11 cellular contexts compared by ENCODE assay signal in the genomic region with DNA sequence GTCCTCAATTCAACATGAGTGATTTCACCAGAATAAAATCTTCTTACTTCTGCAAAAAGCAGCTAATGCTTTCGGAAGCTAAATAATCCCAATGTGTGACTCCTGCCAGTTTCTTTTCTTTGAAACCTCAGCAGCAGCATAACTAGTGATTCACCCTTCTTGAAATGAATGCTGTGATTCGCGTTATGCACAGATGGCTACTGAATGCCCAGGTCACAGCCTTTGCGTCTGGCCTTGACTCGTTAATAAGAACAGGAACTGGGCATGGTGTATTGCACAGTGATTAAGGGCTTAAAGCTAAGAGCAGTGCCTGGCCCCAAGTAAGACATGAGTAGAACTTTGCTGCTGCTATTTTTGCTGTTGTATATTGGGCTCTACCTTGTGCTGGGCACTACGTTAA. TPM values are rescaled to one million over a fixed set of nuclear protein-coding genes. Genes with fewer than 3 reads are reported as not detected.
A peak's percentile ranks its signal among the peaks of the same experiment; 100 is the strongest.
DNase-seq lines count a peak whose midpoint lies in the region; ATAC-seq, FAIRE-seq and TF ChIP-seq lines count a peak whose summit lies in the region.
"Had no signal": no experiment of that assay in that cellular context is flagged by ENCODE, and none has a peak within 500 bp of the region (broad histone marks: within the 10 kb centered on the region; RNA-seq: fewer than 3 reads in every experiment).

No MANE protein-coding gene starts in this region.

- no peak overlapping the region for H4K5ac ChIP-seq in IMR-90 (ENCODE audit: low read depth, low read length)
- no peak overlapping the region for H4K5ac ChIP-seq in H1 (ENCODE audit: insufficient read length, low read depth, low read length)

- H2BK12ac ChIP-seq in H1 (ENCODE audit: low read depth, low read length), result no peak overlapping the region

- DNase-seq in ELR (ENCODE audit: low read depth), result peak; percentile 80
- DNase-seq in IMR-90, result peak; percentile 68
- DNase-seq in H1 (ENCODE audit: low read depth in 1 of 2, low spot score in 2 of 2), result no peak
- DNase-seq in myocyte (ENCODE audit: low read depth), result peak; percentile 88
- no peak for DNase-seq in NCI-H1092 treated with DMSO at 0.1 percent for 48 hours (lab: John Stamatoyannopoulos, UW)
- DNase-seq in KBM-7, result no peak
- DNase-seq: activated T-cell treated with anti-CD3 and anti-CD28 coated beads, Interleukin-2, amount 50 U/mL, for 48 hours; effector memory CD4-positive, alpha-beta T cell; T-cell had no signal

- H3K56ac ChIP-seq in IMR-90 (ENCODE audit: extremely low read depth, insufficient read depth, low read length) (no peak overlapping the region), H1 (replicated peaks; ENCODE audit: insufficient read length, low read depth, low read length) (no peak overlapping the region)

- H4K20me1 ChIP-seq in IMR-90 (ENCODE audit: insufficient read depth, low read length) (no peaks in the 10 kb centered on the region), H1 (replicated peaks in 1 of 2; ENCODE audit: control insufficient read depth in 1 of 2, insufficient read depth in 2 of 2, low read length in 2 of 2) (peaks cover 0 to 6% of the 10 kb centered on the region in 2 experiments)

- H3K18ac ChIP-seq in IMR-90 (ENCODE audit: low read depth, low read length) (no peak overlapping the region), H1 (ENCODE audit: extremely low read depth, low read length) (no peak overlapping the region)

- TF ChIP-seq CTCF in IMR-90 (conservative IDR thresholded peaks at IDR 0.05; ENCODE audit: low read depth, low read length) (no peak), H1 (IDR thresholded peaks at IDR 0.05; ENCODE audit: control extremely low read depth in 1 of 3, insufficient read depth in 1 of 3, low read depth in 1 of 3, low read length in 3 of 3) (no peak)

- H3K9me3 ChIP-seq in IMR-90 (ENCODE audit: control insufficient read depth, insufficient read depth, low read length) (no peaks in the 10 kb centered on the region), H1 (ENCODE audit: insufficient read depth in 2 of 2, low read depth in 1 of 2, low read length in 1 of 2) (no peaks in the 10 kb centered on the region)

- FAIRE-seq in H1 (lab: Jason Lieb, UNC), result no peak

- H3K27me3 ChIP-seq in IMR-90 (ENCODE audit: control insufficient read depth, insufficient read depth, low read length) (peaks cover 5% of the 10 kb centered on the region), H1 (replicated peaks in 1 of 4; ENCODE audit: control insufficient read depth in 3 of 4, extremely low read depth in 1 of 4, insufficient read depth in 3 of 4, low read length in 3 of 4) (no peaks in the 10 kb centered on the region)

- no peak overlapping the region for H3K27ac ChIP-seq in IMR-90 (ENCODE audit: insufficient read depth, low read length)
- H3K27ac ChIP-seq in H1 (ENCODE audit: low read depth, low read length), result no peak overlapping the region

- H4K8ac ChIP-seq in IMR-90 (ENCODE audit: low read depth in 2 of 2, low read length in 2 of 2) (no peak overlapping the region), H1 (ENCODE audit: extremely low read depth, insufficient read depth, low read length) (no peak overlapping the region; the same call in 1 of the 2 replicates)

- POLR2A ChIA-PET in IMR-90 (lab: Charles Lee; ENCODE audit: unreplicated experiment), result interaction anchor here (0.6 kb wide), 2 partner anchors 129 to 911 kb away, joined by 3 read pairs; no protein-coding TSS in a partner anchor
- POLR2A ChIA-PET in H1 (lab: Charles Lee; ENCODE audit: partially characterized antibody), result interaction anchor here (0.9 to 1.8 kb wide), 2 partner anchors 10 to 15 kb away, joined by 3 to 4 read pairs; no protein-coding TSS in a partner anchor

- H3K4me2 ChIP-seq in IMR-90 (ENCODE audit: low read depth, low read length), result no peak overlapping the region
- H3K4me2 ChIP-seq in H1 (ENCODE audit: insufficient read depth in 1 of 2, low read depth in 2 of 2, low read length in 2 of 2), result no peak overlapping the region

- H2AFZ ChIP-seq in IMR-90 (replicated peaks; ENCODE audit: low read length, poor library complexity), result no peak overlapping the region
- no peak overlapping the region for H2AFZ ChIP-seq in H1 (ENCODE audit: low read length)

- 0% methylated on average over 1 of the region's 6 CpGs; no CpG with 5 or more reads in 1 of the 2 experiments for WGBS in IMR-90 (ENCODE audit: extremely low coverage in 2 of 2, insufficient read length in 1 of 2), 2 experiments
- WGBS in H1 (ENCODE audit: extremely low coverage in 1 of 2, insufficient coverage in 1 of 2, insufficient read length in 1 of 2, insufficient replicate concordance in 2 of 2, low coverage in 1 of 2, low lambda C conversion rate in 2 of 2, missing lambda C conversion rate in 1 of 2), 2 experiments, result 90% methylated on average over 6 of the region's 6 CpGs; no CpG with 5 or more reads in 1 of the 2 experiments

- H3K23me2 ChIP-seq in H1 (ENCODE audit: low read depth, low read length), result no peaks in the 10 kb centered on the region

- no peak overlapping the region for H3K14ac ChIP-seq in IMR-90 (replicated peaks; ENCODE audit: low read depth, low read length)
- H3K14ac ChIP-seq in H1 (ENCODE audit: insufficient read length), result no peak overlapping the region

- dilution Hi-C loops in IMR-90 (cut with HindIII; ENCODE audit: low sequenced_read_pairs, unreplicated experiment), result no loop called here

- H2AK5ac ChIP-seq in IMR-90 (ENCODE audit: low read depth, low read length) (no peak overlapping the region), H1 (ENCODE audit: low read depth, low read length) (peak overlapping the region; percentile 57; the same call in 1 of the 2 replicates)

- BruUV-seq in IMR-90 (replicated peaks; lab: Mats Ljungman, UMichigan), result no TSS peak

- ATAC-seq in IMR-90 (ENCODE audit: low read depth) (peak; percentile 32; the same call in 1 of the 2 replicates), GM19395 (IDR thresholded peaks at IDR 0.05; ENCODE audit: unreplicated experiment) (no peak), GM19452 (IDR thresholded peaks at IDR 0.05; ENCODE audit: unreplicated experiment) (no peak)
- ATAC-seq: T-cell had no signal

- no peak overlapping the region for H2BK120ac ChIP-seq in IMR-90 (ENCODE audit: low read depth, low read length)
- H2BK120ac ChIP-seq in H1 (replicated peaks; ENCODE audit: low read depth, low read length), result no peak overlapping the region

- no peak overlapping the region for H2AK9ac ChIP-seq in IMR-90 (replicated peaks; ENCODE audit: low read depth, low read length, poor library complexity)

- H3K9ac ChIP-seq in IMR-90 (ENCODE audit: low read depth, low read length) (no peak overlapping the region), H1 (replicated peaks in 1 of 4; ENCODE audit: extremely low read depth in 1 of 4, low read depth in 3 of 4, low read length in 3 of 4) (no peak overlapping the region; a peak in 1 of 7 replicates)

- H2BK20ac ChIP-seq in IMR-90 (ENCODE audit: low read depth, low read length), result no peak overlapping the region
- H2BK20ac ChIP-seq in H1 (ENCODE audit: low read length), result no peak overlapping the region

- H2BK15ac ChIP-seq in IMR-90 (ENCODE audit: low read depth, low read length) (no peak overlapping the region), H1 (ENCODE audit: low read length) (no peak overlapping the region)

- H2BK5ac ChIP-seq in IMR-90 (ENCODE audit: low read depth, low read length, poor library complexity, severe bottlenecking), result no peak overlapping the region
- no peak overlapping the region for H2BK5ac ChIP-seq in H1 (ENCODE audit: low read depth, low read length)

- H3K4me3 ChIP-seq in IMR-90 (ENCODE audit: insufficient read depth, low read depth, low read length) (no peak overlapping the region), H1 (ENCODE audit: extremely low read depth in 1 of 4, insufficient read depth in 2 of 4, low read depth in 3 of 4, low read length in 4 of 4) (no peak overlapping the region)

- intact Hi-C loops in IMR-90 (cut with micrococcal nuclease), result no loop called here

- peaks cover 6 to 91% of the 10 kb centered on the region in 2 experiments; a peak in 3 of 4 replicates for H3K79me2 ChIP-seq in H1 (ENCODE audit: control insufficient read depth in 1 of 2, insufficient read depth in 2 of 2, low read length in 2 of 2)

- H3K4me1 ChIP-seq in IMR-90 (ENCODE audit: control insufficient read depth, insufficient read depth, low read length) (no peaks in the 10 kb centered on the region), H1 (replicated peaks in 1 of 4; ENCODE audit: control insufficient read depth in 3 of 4, insufficient read depth in 4 of 4, low read length in 3 of 4) (peaks cover 2 to 6% (median 5%) of the 10 kb centered on the region in 4 experiments; a peak in 4 of 7 replicates)

- H4K91ac ChIP-seq in IMR-90 (ENCODE audit: insufficient read depth, low read depth, low read length) (no peak overlapping the region), H1 (replicated peaks; ENCODE audit: insufficient read length, low read length) (no peak overlapping the region)

- TF ChIP-seq EP300 in H1 (IDR thresholded peaks at IDR 0.05; ENCODE audit: borderline replicate concordance in 1 of 2, low read depth in 2 of 2, low read length in 2 of 2), result no peak

- in situ Hi-C loops in IMR-90 (cut with MboI; ENCODE audit: low sequenced_read_pairs), result no loop called here
- in situ Hi-C loops in KBM-7 (cut with MboI; ENCODE audit: low pct_unique_long_range_greater_than_20kb, low sequenced_read_pairs), result no loop called here

- H3K36me3 ChIP-seq in IMR-90 (ENCODE audit: control insufficient read depth, insufficient read depth, low read length), result no peaks in the 10 kb centered on the region
- H3K36me3 ChIP-seq in H1 (ENCODE audit: control insufficient read depth in 2 of 4, insufficient read depth in 4 of 4, low read length in 3 of 4), result peaks cover 0 to 26% (median 1%) of the 10 kb centered on the region in 4 experiments; a peak in 2 of 8 replicates

- H3K9me1 ChIP-seq in IMR-90 (ENCODE audit: insufficient read depth, low read length), result no peaks in the 10 kb centered on the region

- CTCF ChIA-PET in IMR-90 (lab: Yijun Ruan, JAX) (no interaction called here), H1 (lab: Charles Lee; ENCODE audit: partially characterized antibody) (interaction anchor here (0.7 to 1.8 kb wide), 9 partner anchors 9 to 132 kb away, joined by 3 to 4 read pairs (median 4); no protein-coding TSS in a partner anchor)

- H3K23ac ChIP-seq in IMR-90 (ENCODE audit: low read depth, low read length), result no peak overlapping the region
- H3K23ac ChIP-seq in H1 (ENCODE audit: insufficient read length), result no peak overlapping the region

- TF ChIP-seq POLR2A in IMR-90 (IDR thresholded peaks at IDR 0.05; ENCODE audit: low read depth, low read length), result no peak
- no peak for TF ChIP-seq POLR2A in H1 (IDR thresholded peaks at IDR 0.05; ENCODE audit: control extremely low read depth in 1 of 2, low read depth in 2 of 2, low read length in 2 of 2)

- H3K79me1 ChIP-seq in IMR-90 (ENCODE audit: low read depth in 1 of 2, low read length in 2 of 2), result no peaks in the 10 kb centered on the region
- H3K79me1 ChIP-seq in H1 (ENCODE audit: low read depth, low read length), result peaks cover 22% of the 10 kb centered on the region

- H3K4ac ChIP-seq in IMR-90 (ENCODE audit: low read depth, low read length), result no peak overlapping the region
- no peak overlapping the region for H3K4ac ChIP-seq in H1 (replicated peaks; ENCODE audit: insufficient read length, low read depth, low read length)

- TF ChIP-seq RAD21 in IMR-90 (IDR thresholded peaks at IDR 0.05; ENCODE audit: low read length) (no peak), H1 (IDR thresholded peaks at IDR 0.05 in 1 of 2, conservative IDR thresholded peaks at IDR 0.05 in 1 of 2; ENCODE audit: low read depth in 2 of 2, low read length in 2 of 2) (no peak)

RNA-seq across cellular contexts. Expression of a gene that starts 19.0 kb away (rescaled TPM):
- total RNA-seq in IMR-90 (2012; rRNA removed) (under 0.01 and 0.18 TPM in 2 replicates), myocyte (3.7 and 4.0 TPM in 2 replicates)
- polyA plus RNA-seq in IMR-90 (2012; rRNA removed) (0.03 and 0.07 TPM in 2 replicates), H1 (2011; rRNA removed) (20.4 and 21.8 TPM in 2 replicates)
- 0.02 TPM in 2 replicates for polyA plus RNA-seq in IMR-90 (2012; cell fraction: cytosol; rRNA removed)
- polyA plus RNA-seq in IMR-90 (2012; cell fraction: nucleus; rRNA removed; ENCODE audit: low replicate concordance), result 0.05 and 0.09 TPM in 2 replicates
- total RNA-seq in H1 (2021; fragmentation: NEBNext Ultra II Directional; extraction: Animal tissue kit (Norgen Biotek cat#: 25700)), result 72.7 and 75.6 TPM in 2 replicates
- polyA plus RNA-seq in H1 (2011; cell fraction: cytosol; rRNA removed), result 26.8 TPM
- polyA plus RNA-seq in H1 (2011; cell fraction: nucleus; rRNA removed), result 42.9 TPM
- polyA plus RNA-seq in H1 (2012, experiment 1 of 2), result 52.8 to 62.1 TPM (median 54.3 TPM) in 4 replicates
- 4.5 TPM for polyA plus RNA-seq in H1 (2012, experiment 2 of 2)
- polyA plus RNA-seq in H1 (2013, experiment 1 of 2), result 23.5 TPM
- polyA plus RNA-seq in H1 (2013, experiment 2 of 2), result 21.9 TPM
- 52.9 and 54.8 TPM in 2 replicates for polyA minus RNA-seq in H1 (2011; rRNA and poly(A)+ RNA removed)
- polyA minus RNA-seq in H1 (2011; cell fraction: cytosol; rRNA and poly(A)+ RNA removed), result 43.2 TPM
- 56.4 TPM for polyA minus RNA-seq in H1 (2011; cell fraction: nucleus; rRNA and poly(A)+ RNA removed)
- polyA plus RNA-seq in myocyte (2012), result 11.0 TPM

Comparison
In these comparisons a context has a peak if more than half of its experiments do, and no peak if none do; other contexts are left out.
1. DNase-seq: peak in ELR (single experiment), IMR-90 (single experiment) and myocyte (single experiment); none in H1 (0 of 2), NCI-H1092 treated with DMSO at 0.1 percent for 48 hours (single experiment) and KBM-7 (single experiment).
2. RNA of a gene that starts 19.0 kb away (total RNA-seq): 72.7 to 75.6 TPM in H1; 3.7 to 4.0 TPM in myocyte and under 0.01 to 0.18 TPM in IMR-90; every median in the first group is over 10 times any median in the second.